In genomic region chr2:111225871-111226270, GRCh38 we compare ENCODE assay signal across 22 cellular contexts.
DNase-seq lines count a peak whose midpoint lies in the region; ATAC-seq, FAIRE-seq and TF ChIP-seq lines count a peak whose summit lies in the region.
"Had no signal": no experiment of that assay in that cellular context is flagged by ENCODE, and none has a peak within 500 bp of the region (broad histone marks: within the 10 kb centered on the region; RNA-seq: fewer than 3 reads in every experiment).

No MANE protein-coding gene starts in this region.

- TF ChIP-seq CTCF in PC-3 (conservative IDR thresholded peaks at IDR 0.05; ENCODE audit: low read depth, low read length) (no peak), esophagus muscularis mucosa (IDR thresholded peaks at IDR 0.05) (no peak)

- no peak overlapping the region for H3K4me3 Mint-ChIP-seq in activated CD4-positive, alpha-beta T cell treated with anti-CD3 and anti-CD28 coated beads, Interleukin-2, amount 10 ng/mL, durations not matched to agents 24 days and 14 days
- no peak overlapping the region for H3K4me3 Mint-ChIP-seq in stimulated activated memory B cell treated with anti-CD40 and anti-IgM and Interleukin-4, amounts not matched to agents 10 μg/mL and 1 μg/mL and 100 μg/mL, for 72 hours
- H3K4me3 Mint-ChIP-seq: CD4-positive, alpha-beta T cell; IgD-negative memory B cell had no signal

- POLR2A ChIA-PET in PC-3 (lab: Charles Lee; ENCODE audit: unreplicated experiment) = no interaction called here

- no peaks in the 10 kb centered on the region for H3F3A ChIP-seq in PC-3 (ENCODE audit: low read length, unreplicated experiment)

- CTCF ChIA-PET in PC-3 (lab: Charles Lee) = no interaction called here

- H3K4me3 ChIP-seq in PC-3 (ENCODE audit: low read length) = no peak overlapping the region
- no peak overlapping the region for H3K4me3 ChIP-seq in esophagus muscularis mucosa
- H3K4me3 ChIP-seq: Peyer's patch had no signal

- peaks cover 33% of the 10 kb centered on the region for H3K9me3 Mint-ChIP-seq in activated CD4-positive, alpha-beta T cell treated with anti-CD3 and anti-CD28 coated beads, Interleukin-2, amount 10 ng/mL, durations not matched to agents 24 days and 14 days
- H3K9me3 Mint-ChIP-seq in stimulated activated memory B cell treated with anti-CD40 and anti-IgM and Interleukin-4, amounts not matched to agents 10 μg/mL and 1 μg/mL and 100 μg/mL, for 72 hours = peaks cover 11% of the 10 kb centered on the region

- H3K27me3 ChIP-seq in PC-3 (ENCODE audit: low read length) (no peaks in the 10 kb centered on the region), esophagus muscularis mucosa (peaks cover 0 to 5% (median 0%) of the 10 kb centered on the region in 4 donors)
- H3K27me3 ChIP-seq: BE2C, Peyer's patch had no signal

- intact Hi-C loops in activated CD4-positive, alpha-beta T cell treated with anti-CD3 and anti-CD28 coated beads, Interleukin-2, amount 10 ng/mL, durations not matched to agents 24 days and 14 days (cut with micrococcal nuclease) = no loop called here
- intact Hi-C loops in PC-3 (cut with micrococcal nuclease) = no loop called here
- intact Hi-C loops in esophagus muscularis mucosa (cut with DNase I) = no loop called here

- H3K4me2 ChIP-seq in PC-3 (ENCODE audit: low read length) = no peak overlapping the region

- no peak for ATAC-seq in PC-3
- peak; percentile 76 for ATAC-seq in stimulated activated memory B cell treated with anti-CD40 and anti-IgM and Interleukin-4, amounts not matched to agents 10 μg/mL and 1 μg/mL and 100 μg/mL, for 72 hours

- H3K9me3 ChIP-seq in PC-3 (ENCODE audit: low read length) (no peaks in the 10 kb centered on the region), esophagus muscularis mucosa (peaks cover 0 to 11% (median 0%) of the 10 kb centered on the region in 4 donors)
- H3K9me3 ChIP-seq: BE2C, Peyer's patch had no signal

- no TSS peak for BruUV-seq in PC-3 (replicated peaks; lab: Mats Ljungman, UMichigan)

- H3K27ac Mint-ChIP-seq in activated CD4-positive, alpha-beta T cell treated with anti-CD3 and anti-CD28 coated beads, Interleukin-2, amount 10 ng/mL, durations not matched to agents 24 days and 14 days = no peak overlapping the region
- no peak overlapping the region for H3K27ac Mint-ChIP-seq in stimulated activated memory B cell treated with anti-CD40 and anti-IgM and Interleukin-4, amounts not matched to agents 10 μg/mL and 1 μg/mL and 100 μg/mL, for 72 hours
- H3K27ac Mint-ChIP-seq: CD4-positive, alpha-beta T cell; IgD-negative memory B cell had no signal

- H3K4me1 Mint-ChIP-seq in activated CD4-positive, alpha-beta T cell treated with anti-CD3 and anti-CD28 coated beads, Interleukin-2, amount 10 ng/mL, durations not matched to agents 24 days and 14 days = peaks cover 8% of the 10 kb centered on the region
- H3K4me1 Mint-ChIP-seq in stimulated activated memory B cell treated with anti-CD40 and anti-IgM and Interleukin-4, amounts not matched to agents 10 μg/mL and 1 μg/mL and 100 μg/mL, for 72 hours = peaks cover 27% of the 10 kb centered on the region

- H3K27ac ChIP-seq in PC-3 (ENCODE audit: low read length) (no peak overlapping the region), esophagus muscularis mucosa (replicated peaks in 1 of 4) (no peak overlapping the region)
- H3K27ac ChIP-seq: 22Rv1, Peyer's patch had no signal

- no peak overlapping the region for H2AFZ ChIP-seq in PC-3 (ENCODE audit: low read length)

- no peak overlapping the region for H3K9ac ChIP-seq in PC-3 (ENCODE audit: low read length)

- peaks cover 17% of the 10 kb centered on the region for H3K27me3 Mint-ChIP-seq in activated CD4-positive, alpha-beta T cell treated with anti-CD3 and anti-CD28 coated beads, Interleukin-2, amount 10 ng/mL, durations not matched to agents 24 days and 14 days
- peaks cover 21% of the 10 kb centered on the region for H3K27me3 Mint-ChIP-seq in stimulated activated memory B cell treated with anti-CD40 and anti-IgM and Interleukin-4, amounts not matched to agents 10 μg/mL and 1 μg/mL and 100 μg/mL, for 72 hours

- TF ChIP-seq EP300 in esophagus muscularis mucosa (IDR thresholded peaks at IDR 0.05) = no peak

- H3K36me3 ChIP-seq in PC-3 (ENCODE audit: low read depth, low read length) = no peaks in the 10 kb centered on the region
- no peaks in the 10 kb centered on the region for H3K36me3 ChIP-seq in esophagus muscularis mucosa
- H3K36me3 ChIP-seq: BE2C, Peyer's patch had no signal

- TF ChIP-seq POLR2A in esophagus muscularis mucosa (IDR thresholded peaks at IDR 0.05; ENCODE audit: low read depth) = no peak
- TF ChIP-seq POLR2A in GM12892 (IDR thresholded peaks at IDR 0.05; ENCODE audit: low read depth, low read length) = no peak

- H4K20me1 ChIP-seq in PC-3 (ENCODE audit: low read length) = no peaks in the 10 kb centered on the region

- FAIRE-seq in GM12892 (lab: Jason Lieb, UNC) = no peak
- FAIRE-seq: G401.6, GM19239, HTR-8/SVneo had no signal

- DNase-seq in activated CD4-positive, alpha-beta T cell treated with anti-CD3 and anti-CD28 coated beads, Interleukin-2, amount 10 ng/mL, durations not matched to agents 24 days and 14 days = peak; percentile 44
- no peak for DNase-seq in activated CD4-positive, alpha-beta T cell treated with anti-CD3 and anti-CD28 coated beads for 4 hours
- DNase-seq in PC-3 (peak; percentile 29), esophagus muscularis mucosa (ENCODE audit: extremely low spot score) (peak; percentile 26), GM12892 (ENCODE audit: insufficient read length) (no peak), NCI-H146 (lab: John Stamatoyannopoulos, UW) (no peak)
- DNase-seq in activated CD8-positive, alpha-beta memory T cell treated with anti-CD3 and anti-CD28 coated beads, Interleukin-2, amount 50 U/mL, for 4 hours = no peak
- DNase-seq: BE2C; Calu3; CD4-positive, alpha-beta T cell; NCI-H1105; NCI-H1694 treated with DMSO at 0.1 percent for 48 hours; NCI-H226; NCI-H524 treated with DMSO at 0.1 percent for 48 hours; Peyer's patch; Right ventricle myocardium superior had no signal

- H3K36me3 Mint-ChIP-seq in activated CD4-positive, alpha-beta T cell treated with anti-CD3 and anti-CD28 coated beads, Interleukin-2, amount 10 ng/mL, durations not matched to agents 24 days and 14 days (ENCODE audit: low read depth) = peaks cover 32% of the 10 kb centered on the region
- H3K36me3 Mint-ChIP-seq in stimulated activated memory B cell treated with anti-CD40 and anti-IgM and Interleukin-4, amounts not matched to agents 10 μg/mL and 1 μg/mL and 100 μg/mL, for 72 hours = peaks cover 18% of the 10 kb centered on the region

- H3K4me1 ChIP-seq in PC-3 (ENCODE audit: insufficient read depth, low read length) = no peaks in the 10 kb centered on the region
- no peaks in the 10 kb centered on the region for H3K4me1 ChIP-seq in esophagus muscularis mucosa
- H3K4me1 ChIP-seq: BE2C, Peyer's patch had no signal

- H3K9me2 ChIP-seq in PC-3 (replicated peaks; ENCODE audit: low read length) = no peaks in the 10 kb centered on the region

- 92% methylated on average over 3 of the region's 3 CpGs for WGBS in esophagus muscularis mucosa

- H3K79me2 ChIP-seq in PC-3 (ENCODE audit: low read length) = no peaks in the 10 kb centered on the region

Comparison
In these comparisons a context has a peak if more than half of its experiments do, and no peak if none do; other contexts are left out.
1. DNase-seq: peak in activated CD4-positive, alpha-beta T cell treated with anti-CD3 and anti-CD28 coated beads, Interleukin-2, amount 10 ng/mL, durations not matched to agents 24 days and 14 days (single experiment), PC-3 (single experiment) and esophagus muscularis mucosa (single experiment); none in activated CD4-positive, alpha-beta T cell treated with anti-CD3 and anti-CD28 coated beads for 4 hours (0 of 2), GM12892 (single experiment), NCI-H146 (single experiment) and activated CD8-positive, alpha-beta memory T cell treated with anti-CD3 and anti-CD28 coated beads, Interleukin-2, amount 50 U/mL, for 4 hours (single experiment).